In genomic region chr5:93304391-93304790, GRCh38 we compare ENCODE assay signal across 15 cellular contexts.
"Had no signal": no experiment of that assay in that cellular context is flagged by ENCODE, and none has a peak within 500 bp of the region (broad histone marks: within the 10 kb centered on the region; RNA-seq: fewer than 3 reads in every experiment).

No MANE protein-coding gene starts in this region.

- H3K4me1 Mint-ChIP-seq: naive thymus-derived CD8-positive, alpha-beta T cell had no signal

- DNase-seq: activated CD4-positive, alpha-beta T cell treated with anti-CD3 and anti-CD28 coated beads, Interleukin-2, amount 50 U/mL, for 4 hours; activated CD4-positive, CD25-positive, alpha-beta regulatory T cell treated with anti-CD3 and anti-CD28 coated beads, Interleukin-2, amount 50 U/mL, for 72 hours; activated gamma-delta T cell; foreskin keratinocyte; left lung; naive thymus-derived CD8-positive, alpha-beta T cell; SW 1271; T-helper 2 cell had no signal

- H3K4me1 ChIP-seq: adrenal gland, left lung, prostate gland had no signal

- H3K4me3 ChIP-seq: adrenal gland, cardiac muscle cell, left lung, prostate gland had no signal

- ATAC-seq: activated naive CD4-positive, alpha-beta T cell treated with anti-CD3 and anti-CD28 coated beads, Interleukin-2, amount 50 U/mL, for 72 hours; foreskin keratinocyte; left lung; naive thymus-derived CD8-positive, alpha-beta T cell had no signal

- H3K4me3 Mint-ChIP-seq: naive thymus-derived CD8-positive, alpha-beta T cell; stimulated activated naive CD8-positive, alpha-beta T cell treated with anti-CD3 and anti-CD28 coated beads, Interleukin-15, Interleukin-2, amounts not matched to agents 100 ng/mL and 50 ng/mL, for 24 hours; type B pancreatic cell had no signal

- H3K9me3 ChIP-seq: adrenal gland, left lung, prostate gland had no signal

- H3K36me3 Mint-ChIP-seq: activated naive CD4-positive, alpha-beta T cell treated with anti-CD3 and anti-CD28 coated beads, Interleukin-2, amount 50 U/mL, for 72 hours; naive thymus-derived CD8-positive, alpha-beta T cell; type B pancreatic cell had no signal

- H3K9me3 Mint-ChIP-seq: stimulated activated naive CD8-positive, alpha-beta T cell treated with anti-CD3 and anti-CD28 coated beads, Interleukin-15, Interleukin-2, amounts not matched to agents 100 ng/mL and 50 ng/mL, for 24 hours; type B pancreatic cell had no signal

- H3K27me3 ChIP-seq: adrenal gland, foreskin keratinocyte, left lung had no signal

- H3K27ac Mint-ChIP-seq: activated naive CD4-positive, alpha-beta T cell treated with anti-CD3 and anti-CD28 coated beads, Interleukin-2, amount 50 U/mL, for 72 hours; naive thymus-derived CD8-positive, alpha-beta T cell; stimulated activated naive CD8-positive, alpha-beta T cell treated with anti-CD3 and anti-CD28 coated beads, Interleukin-15, Interleukin-2, amounts not matched to agents 100 ng/mL and 50 ng/mL, for 24 hours; type B pancreatic cell had no signal

- H3K36me3 ChIP-seq: adrenal gland, cardiac muscle cell, left lung, prostate gland had no signal

- H3K27ac ChIP-seq: adrenal gland, cardiac muscle cell, foreskin keratinocyte, prostate gland, VCaP had no signal
